ENCODE assay signal across 25 cellular contexts in the genomic region with DNA sequence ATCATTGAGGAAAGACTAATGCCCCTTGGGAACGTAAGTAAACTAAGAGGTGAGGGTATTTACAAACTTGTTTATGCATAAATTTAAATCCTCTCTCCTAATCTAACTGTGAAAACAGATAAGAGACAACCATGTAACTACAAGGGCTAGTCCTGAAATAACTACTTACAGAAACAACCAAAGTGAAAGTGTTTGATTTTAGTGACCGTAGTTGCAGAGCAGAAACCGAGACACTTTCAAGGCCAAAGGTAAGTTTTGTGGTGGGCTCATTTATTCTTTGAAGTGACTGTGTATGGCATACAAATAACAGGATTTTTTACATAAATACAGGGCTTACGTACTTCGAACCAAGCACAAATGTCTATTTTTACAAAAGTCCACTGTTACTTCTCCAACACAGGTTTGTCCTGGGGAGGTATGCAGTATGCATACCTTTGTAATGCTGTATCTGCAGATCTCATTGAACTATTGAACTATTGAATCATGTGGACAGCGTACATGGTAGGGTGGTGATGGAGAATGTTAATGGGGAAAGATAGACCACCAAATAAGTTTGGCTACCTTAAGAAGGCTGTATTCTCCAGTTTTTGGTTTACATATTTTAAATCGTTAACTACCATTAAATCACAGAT.
DNase-seq lines count a peak whose midpoint lies in the region; ATAC-seq lines count a peak whose summit lies in the region.
"Had no signal": no experiment of that assay in that cellular context is flagged by ENCODE, and none has a peak within 500 bp of the region (broad histone marks: within the 10 kb centered on the region; RNA-seq: fewer than 3 reads in every experiment).

No MANE protein-coding gene starts in this region.

- H3K4ac ChIP-seq in mesendoderm (ENCODE audit: low read depth, low read length), result no peak overlapping the region

- H4K5ac ChIP-seq in mesendoderm (ENCODE audit: low read length), result no peak overlapping the region

- WGBS in mesendoderm (ENCODE audit: extremely low coverage, insufficient coverage, low lambda C conversion rate), result no CpG with 5 or more reads among the region's 7 CpGs

- no peak overlapping the region for H3K9ac ChIP-seq in mesendoderm (ENCODE audit: low read length)

- no peak overlapping the region for H3K4me2 ChIP-seq in mesendoderm (ENCODE audit: low read length)

- H3K79me1 ChIP-seq in mesendoderm (ENCODE audit: low read length), result no peaks in the 10 kb centered on the region

- H2BK120ac ChIP-seq in mesendoderm (ENCODE audit: low read depth, low read length), result no peak overlapping the region

- peak; percentile 37 for DNase-seq in mesendoderm
- no peak for DNase-seq in stimulated activated CD8-positive, alpha-beta memory T cell treated with anti-CD3 and anti-CD28 coated beads, Interleukin-4, amount 100 ng/mL, for 48 hours
- no peak for DNase-seq in SIG-M5 treated with dmso at 0.1 percent for 504 hours (lab: John Stamatoyannopoulos, UW; ENCODE audit: unreplicated experiment)
- DNase-seq: activated CD4-positive, alpha-beta memory T cell treated with anti-CD3 and anti-CD28 coated beads, Interleukin-2, amount 10 ng/mL, durations not matched to agents 7 days and 5 days; activated effector memory CD4-positive, alpha-beta T cell treated with anti-CD3 and anti-CD28 coated beads, Interleukin-2, amount 50 U/mL, for 16 hours; activated T-cell treated with anti-CD3 and anti-CD28 coated beads for 4 hours; CD4-positive, alpha-beta memory T cell; DMS153; endodermal cell; esophagus squamous epithelium; Karpas-422; kidney glomerular epithelial cell; NCI-H1694 treated with DMSO at 0.1 percent for 48 hours; NCI-H2171 treated with DMSO at 0.1 percent for 48 hours; NCI-H526 treated with DMSO at 0.1 percent for 48 hours; psoas muscle; stimulated activated CD4-positive, alpha-beta T cell treated with anti-CD3 and anti-CD28 coated beads, Interleukin-1b, Interleukin-23, amount 100 ng/mL, for 48 hours; stimulated activated naive B cell treated with anti-CD40 and anti-IgM and Interleukin-4, amounts not matched to agents 10 μg/mL and 1 μg/mL and 100 μg/mL, for 72 hours; testis had no signal

- no peak overlapping the region for H3K18ac ChIP-seq in mesendoderm (ENCODE audit: low read length)

- H2BK5ac ChIP-seq in mesendoderm (ENCODE audit: low read length), result no peak overlapping the region

- H4K8ac ChIP-seq in mesendoderm (ENCODE audit: low read depth, low read length), result no peak overlapping the region

- no peaks in the 10 kb centered on the region for H3K79me2 ChIP-seq in mesendoderm (ENCODE audit: control insufficient read depth, insufficient read depth, low read length)

- H3K23ac ChIP-seq in mesendoderm (ENCODE audit: low read length), result no peak overlapping the region

- H2BK15ac ChIP-seq in mesendoderm (replicated peaks; ENCODE audit: low read depth), result no peak overlapping the region

- no peak overlapping the region for H3K56ac ChIP-seq in mesendoderm (ENCODE audit: low read length)

- H3K4me1 ChIP-seq in mesendoderm (ENCODE audit: control insufficient read depth, low read depth, low read length), result no peaks in the 10 kb centered on the region

- H3K4me3 ChIP-seq in mesendoderm (ENCODE audit: low read length), result no peak overlapping the region
- H3K4me3 ChIP-seq: esophagus squamous epithelium, psoas muscle, skin epidermis, testis had no signal

- H3K36me3 ChIP-seq in mesendoderm (ENCODE audit: control insufficient read depth, insufficient read depth, low read length), result no peaks in the 10 kb centered on the region
- H3K36me3 ChIP-seq: esophagus squamous epithelium, neutrophil had no signal

- H2AK5ac ChIP-seq in mesendoderm (ENCODE audit: low read length), result no peak overlapping the region

- ATAC-seq in GM18868 (IDR thresholded peaks at IDR 0.05; ENCODE audit: unreplicated experiment) (peak; percentile 81), HG02763 (IDR thresholded peaks at IDR 0.05; ENCODE audit: unreplicated experiment) (peak; percentile 64), HG03520 (IDR thresholded peaks at IDR 0.05; ENCODE audit: unreplicated experiment) (peak; percentile 64), GM21723 (IDR thresholded peaks at IDR 0.05; ENCODE audit: unreplicated experiment) (no peak)
- ATAC-seq: psoas muscle; stimulated activated naive B cell treated with anti-CD40 and anti-IgM and Interleukin-4, amounts not matched to agents 10 μg/mL and 1 μg/mL and 100 μg/mL, for 72 hours had no signal

- H3K27ac ChIP-seq in mesendoderm (ENCODE audit: low read depth, low read length), result no peak overlapping the region
- H3K27ac ChIP-seq: esophagus squamous epithelium, neutrophil, psoas muscle, skin epidermis, testis had no signal

- H3K27me3 ChIP-seq in mesendoderm (ENCODE audit: insufficient read depth, low read length, poor library complexity), result no peaks in the 10 kb centered on the region
- H3K27me3 ChIP-seq: esophagus squamous epithelium, neutrophil, testis had no signal
